In genomic region chr2:65232636-65233035, GRCh38 we compare ENCODE assay signal across 9 cellular contexts. TPM values are rescaled to one million over a fixed set of nuclear protein-coding genes. Genes with fewer than 3 reads are reported as not detected.
A peak's percentile ranks its signal among the peaks of the same experiment; 100 is the strongest.
DNase-seq lines count a peak whose midpoint lies in the region; ATAC-seq and TF ChIP-seq lines count a peak whose summit lies in the region.
"Had no signal": no experiment of that assay in that cellular context is flagged by ENCODE, and none has a peak within 500 bp of the region (broad histone marks: within the 10 kb centered on the region; RNA-seq: fewer than 3 reads in every experiment).

No MANE protein-coding gene starts in this region.

- peak overlapping the region; percentile 52 for H3K27ac ChIP-seq in RWPE1
- peak overlapping the region; percentile 11 to 44 (median 32) for H3K27ac ChIP-seq in esophagus muscularis mucosa (replicated peaks in 1 of 4)
- peak overlapping the region; percentile 58 to 86 for H3K27ac ChIP-seq in thoracic aorta

- no peak for TF ChIP-seq CTCF in RWPE1 (conservative IDR thresholded peaks at IDR 0.05; ENCODE audit: low read depth)
- TF ChIP-seq CTCF in esophagus muscularis mucosa (IDR thresholded peaks at IDR 0.05), result no peak
- no peak for TF ChIP-seq CTCF in thoracic aorta (IDR thresholded peaks at IDR 0.05)

- intact Hi-C loops in esophagus muscularis mucosa (cut with DNase I), result no loop called here

- H3K36me3 Mint-ChIP-seq in activated T-cell treated with anti-CD3 and anti-CD28 coated beads, Interleukin-2, amount 50 U/mL, for 4 hours (ENCODE audit: insufficient read depth), result peaks cover 12% of the 10 kb centered on the region

- H3K9me3 Mint-ChIP-seq in activated T-cell treated with anti-CD3 and anti-CD28 coated beads, Interleukin-2, amount 50 U/mL, for 4 hours, result no peaks in the 10 kb centered on the region

- H3K9me3 ChIP-seq in esophagus muscularis mucosa (no peaks in the 10 kb centered on the region), thoracic aorta (no peaks in the 10 kb centered on the region)

- no peak for TF ChIP-seq EP300 in esophagus muscularis mucosa (IDR thresholded peaks at IDR 0.05)

- H3K4me3 Mint-ChIP-seq in activated T-cell treated with anti-CD3 and anti-CD28 coated beads, Interleukin-2, amount 50 U/mL, for 4 hours, result peak overlapping the region; percentile 61

- no peak for DNase-seq in activated T-cell treated with anti-CD3 and anti-CD28 coated beads, Interleukin-2, amount 50 U/mL, for 4 hours
- no peak for DNase-seq in activated T-cell treated with anti-CD3 and anti-CD28 coated beads for 4 hours
- DNase-seq in RWPE1 (ENCODE audit: low spot score), result peak; percentile 61
- no peak for DNase-seq in esophagus muscularis mucosa (ENCODE audit: extremely low spot score)
- DNase-seq in thoracic aorta (ENCODE audit: low spot score), result no peak
- DNase-seq in NCI-H1417 (lab: John Stamatoyannopoulos, UW), result no peak
- DNase-seq in NCI-H510A treated with DMSO at 0.1 percent for 48 hours (lab: John Stamatoyannopoulos, UW), result no peak
- DNase-seq in stimulated activated CD4-positive, alpha-beta T cell treated with anti-CD3 and anti-CD28 coated beads, Interleukin-1b, Interleukin-23, amount 100 ng/mL, for 48 hours, result no peak
- DNase-seq: activated CD4-positive, alpha-beta T cell treated with anti-CD3 and anti-CD28 coated beads, Interleukin-2, amount 50 U/mL, for 4 hours had no signal

- H3K27me3 ChIP-seq in esophagus muscularis mucosa (no peaks in the 10 kb centered on the region), thoracic aorta (replicated peaks; ENCODE audit: insufficient read depth) (no peaks in the 10 kb centered on the region)

- no peak for TF ChIP-seq POLR2A in esophagus muscularis mucosa (IDR thresholded peaks at IDR 0.05; ENCODE audit: low read depth)

- H3K36me3 ChIP-seq in esophagus muscularis mucosa, result peaks cover 0 to 12% (median 6%) of the 10 kb centered on the region in 4 donors
- peaks cover 3% of the 10 kb centered on the region for H3K36me3 ChIP-seq in thoracic aorta

- peaks cover 62% of the 10 kb centered on the region for H3K4me1 Mint-ChIP-seq in activated T-cell treated with anti-CD3 and anti-CD28 coated beads, Interleukin-2, amount 50 U/mL, for 4 hours (ENCODE audit: low read depth)

- peaks cover 40 to 85% (median 80%) of the 10 kb centered on the region in 4 donors for H3K4me1 ChIP-seq in esophagus muscularis mucosa
- H3K4me1 ChIP-seq in thoracic aorta (ENCODE audit: control insufficient read depth in 1 of 2, low read depth in 2 of 2), result peaks cover 61 to 76% of the 10 kb centered on the region in 2 donors

- CTCF ChIA-PET in RWPE1 (lab: Yijun Ruan, JAX), result no interaction called here

- POLR2A ChIA-PET in RWPE1 (lab: Yijun Ruan, JAX; ENCODE audit: low non-redundant PET), result no interaction called here

- ATAC-seq in activated T-cell treated with anti-CD3 and anti-CD28 coated beads, Interleukin-2, amount 50 U/mL, for 4 hours, result peak; percentile 45 to 46
- ATAC-seq in thoracic aorta (ENCODE audit: insufficient number of reproducible peaks, low FRiP score, low read depth), result no peak

- H3K4me3 ChIP-seq in esophagus muscularis mucosa, result no peak overlapping the region
- peak overlapping the region; percentile 25 for H3K4me3 ChIP-seq in thoracic aorta

- no peaks in the 10 kb centered on the region for H3K27me3 Mint-ChIP-seq in activated T-cell treated with anti-CD3 and anti-CD28 coated beads, Interleukin-2, amount 50 U/mL, for 4 hours (ENCODE audit: low read depth)

- 79% methylated on average over 2 of the region's 2 CpGs for WGBS in esophagus muscularis mucosa

RNA-seq across cellular contexts. Expression of gene ACTR2, which starts 5.0 kb away (rescaled TPM):
- total RNA-seq in activated T-cell treated with anti-CD3 and anti-CD28 coated beads, Interleukin-2, amount 50 U/mL, for 4 hours, result 100 to 1,000 TPM; 238 to 263 (median 250) TPM
- total RNA-seq in esophagus muscularis mucosa (100 to 1,000 TPM in 2 of 4 donors, 10 to 100 TPM in 2; 85.2 to 115 (median 99.1) TPM), thoracic aorta (100 to 1,000 TPM in 1 of 2 donors, 10 to 100 TPM in 1; 75.9 to 131 TPM)
